ENCODE assay signal across 8 cellular contexts in the genomic region with DNA sequence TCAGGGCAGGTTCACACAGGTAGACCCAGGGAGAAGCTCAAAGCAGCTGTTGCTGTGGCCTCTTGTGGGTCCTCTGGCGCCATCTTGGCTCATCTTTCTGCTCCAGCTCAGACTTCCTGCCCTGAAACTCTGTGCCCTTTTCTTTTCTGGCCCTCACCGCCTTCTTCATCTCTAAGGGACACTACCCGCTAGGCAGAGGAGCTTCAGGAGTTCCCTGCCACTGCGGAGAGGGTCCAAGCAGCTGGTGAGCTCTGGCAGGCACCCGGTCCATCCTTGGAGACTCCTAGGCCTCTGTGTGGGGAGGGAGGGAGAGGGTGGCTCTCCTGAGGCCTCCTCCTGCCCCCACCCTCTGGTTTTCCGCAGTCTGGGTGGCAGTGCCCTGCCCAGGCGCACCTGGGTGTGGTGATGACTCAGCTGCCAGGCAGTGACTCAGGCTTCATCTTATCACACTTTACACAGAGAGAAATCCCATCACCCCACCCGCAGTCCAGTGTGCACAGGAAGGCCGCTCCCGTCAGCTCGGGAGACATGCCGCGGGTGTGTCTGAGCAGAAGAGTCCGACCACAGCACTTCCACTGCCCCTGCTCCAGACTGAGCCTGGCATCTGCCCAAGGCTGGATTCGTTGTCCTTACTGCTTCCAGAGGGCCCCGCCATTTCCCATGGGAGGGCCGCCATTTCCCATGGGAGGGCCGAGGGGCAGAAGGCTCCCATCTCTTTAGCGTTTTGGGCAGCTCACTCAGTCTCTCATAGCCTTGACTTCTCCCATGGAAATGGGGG. TPM values are rescaled to one million over a fixed set of nuclear protein-coding genes. Genes with fewer than 3 reads are reported as not detected.
DNase-seq lines count a peak whose midpoint lies in the region; ATAC-seq, FAIRE-seq and TF ChIP-seq lines count a peak whose summit lies in the region.

No MANE protein-coding gene starts in this region.

- DNase-seq in AG04450 (ENCODE audit: low read depth, low spot score) (no peak), NCI-H2171 treated with DMSO at 0.1 percent for 48 hours (lab: John Stamatoyannopoulos, UW) (peak; percentile 92), activated T-cell treated with anti-CD3 and anti-CD28 coated beads for 48 hours (ENCODE audit: low read depth) (peak; percentile 49), head of caudate nucleus (peak; percentile 37 to 92 (median 73)), small intestine (peak; percentile 99)
- DNase-seq in NK-92 treated with Interleukin-12 subunit alpha and Interleukin-12 subunit beta, amount 100 ng/mL, for 24 hours (lab: John Stamatoyannopoulos, UW): no peak

- POLR2A ChIA-PET in AG04450 (lab: Yijun Ruan, JAX): interaction anchor here (1.2 kb wide), 1 partner anchor 15 kb away, joined by 4 read pairs; no protein-coding TSS in a partner anchor

- FAIRE-seq in small intestine (lab: Jason Lieb, UNC): no peak

- WGBS in small intestine, 3 donors: 21 to 47% (median 32%) methylated on average over 19 of the region's 19 CpGs

- intact Hi-C loops in head of caudate nucleus (cut with DNase I): no loop called here

- H3K27me3 ChIP-seq in AG04450 (ENCODE audit: control insufficient read depth, insufficient read depth, low read length): no peaks in the 10 kb centered on the region
- no peaks in the 10 kb centered on the region for H3K27me3 ChIP-seq in small intestine (ENCODE audit: control insufficient read depth in 2 of 2, insufficient read depth in 2 of 2, low read length in 2 of 2)

- H3K27ac ChIP-seq in AG04450 (ENCODE audit: low read depth, low read length): peak overlapping the region; percentile 11
- H3K27ac ChIP-seq in small intestine (ENCODE audit: low read depth in 1 of 2, low read length in 1 of 2): peak overlapping the region; percentile 96

- peaks cover 0 to 1% of the 10 kb centered on the region in 2 donors for H3K36me3 ChIP-seq in small intestine (ENCODE audit: control insufficient read depth in 2 of 2, insufficient read depth in 2 of 2, low read length in 2 of 2)

- H3K4me3 ChIP-seq in AG04450 (ENCODE audit: low read depth, low read length) (no peak overlapping the region), small intestine (ENCODE audit: low read depth in 1 of 2, low read length in 2 of 2) (no peak overlapping the region)

- H3K9me3 ChIP-seq in AG04450 (ENCODE audit: control insufficient read depth, insufficient read depth, low read length) (peaks cover 5% of the 10 kb centered on the region; the same call in 1 of the 2 replicates), small intestine (ENCODE audit: control insufficient read depth, low read depth) (no peaks in the 10 kb centered on the region)

- ATAC-seq in HG03565 (IDR thresholded peaks at IDR 0.05; ENCODE audit: unreplicated experiment) (no peak), GM18873 (IDR thresholded peaks at IDR 0.05; ENCODE audit: low FRiP score, unreplicated experiment) (no peak)

- CTCF ChIA-PET in AG04450 (lab: Charles Lee): interaction anchor here (0.7 to 5.2 kb wide), 5 partner anchors 11 to 126 kb away, joined by 3 to 44 read pairs (median 5); no protein-coding TSS in a partner anchor

- peaks cover 0 to 6% of the 10 kb centered on the region in 2 donors for H3K4me1 ChIP-seq in small intestine (ENCODE audit: control insufficient read depth in 2 of 2, insufficient read depth in 1 of 2, low read depth in 1 of 2, low read length in 1 of 2)

- TF ChIP-seq CTCF in AG04450 (IDR thresholded peaks at IDR 0.05; ENCODE audit: low read depth, low read length): no peak

RNA-seq across cellular contexts. Expression of a gene that starts 7.3 kb away (rescaled TPM):
- polyA plus RNA-seq in AG04450 (2011; rRNA removed) (22.6 and 27.9 TPM in 2 replicates), small intestine (100 to 1,000 TPM in 2 of 3 donors, 10 to 100 TPM in 1; 91.2 to 169 (median 130) TPM)
- 8.6 and 11.0 TPM in 2 replicates for polyA minus RNA-seq in AG04450 (2011; rRNA and poly(A)+ RNA removed)

RNA-seq across cellular contexts. Expression of a gene that starts 14.5 kb away (rescaled TPM):
- 5.6 and 6.5 TPM in 2 replicates for polyA plus RNA-seq in AG04450 (2011; rRNA removed)
- 8.0 and 9.7 TPM in 2 replicates for polyA minus RNA-seq in AG04450 (2011; rRNA and poly(A)+ RNA removed)
- 10 to 100 TPM; 14.2 to 24.8 (median 23.2) TPM for polyA plus RNA-seq in small intestine

RNA-seq across cellular contexts. Expression of a gene that starts 30.1 kb away (rescaled TPM):
- polyA plus RNA-seq in AG04450 (2011; rRNA removed) (89.8 and 97.0 TPM in 2 replicates), small intestine (100 to 1,000 TPM; 377 to 758 (median 449) TPM)
- polyA minus RNA-seq in AG04450 (2011; rRNA and poly(A)+ RNA removed): 31.8 and 53.5 TPM in 2 replicates

RNA-seq across cellular contexts. Expression of a gene that starts 36.5 kb away (rescaled TPM):
- polyA plus RNA-seq in AG04450 (2011; rRNA removed) (2.9 and 3.6 TPM in 2 replicates), small intestine (10 to 100 TPM; 23.5 to 35.4 (median 32.2) TPM)
- 3.6 and 4.4 TPM in 2 replicates for polyA minus RNA-seq in AG04450 (2011; rRNA and poly(A)+ RNA removed)

RNA-seq across cellular contexts. Expression of a gene that starts 58.5 kb away (rescaled TPM):
- 356 and 439 TPM in 2 replicates for polyA plus RNA-seq in AG04450 (2011; rRNA removed)
- 186 and 230 TPM in 2 replicates for polyA minus RNA-seq in AG04450 (2011; rRNA and poly(A)+ RNA removed)
- polyA plus RNA-seq in small intestine: 10 to 100 TPM; 64.3 to 76.1 (median 67.8) TPM

Comparison
In these comparisons a context has a peak if more than half of its experiments do, and no peak if none do; other contexts are left out.
1. DNase-seq: peak in NCI-H2171 treated with DMSO at 0.1 percent for 48 hours (single experiment), activated T-cell treated with anti-CD3 and anti-CD28 coated beads for 48 hours (single experiment), head of caudate nucleus (42 of 42) and small intestine (single experiment); none in AG04450 (single experiment) and NK-92 treated with Interleukin-12 subunit alpha and Interleukin-12 subunit beta, amount 100 ng/mL, for 24 hours (single experiment).